ENCODE assay signal across 9 cellular contexts in genomic region chr1:234772345-234773147, GRCh38.
DNase-seq lines count a peak whose midpoint lies in the region; ATAC-seq, FAIRE-seq and TF ChIP-seq lines count a peak whose summit lies in the region.
"Had no signal": no experiment of that assay in that cellular context is flagged by ENCODE, and none has a peak within 500 bp of the region (broad histone marks: within the 10 kb centered on the region; RNA-seq: fewer than 3 reads in every experiment).

No MANE protein-coding gene starts in this region.

- H4K8ac ChIP-seq in H9 (replicated peaks; ENCODE audit: insufficient read length, low read depth, low read length), result no peak overlapping the region

- 0 out of 2 replicates have a peak, but pooled peaks have one; percentile 21 for TF ChIP-seq RAD21 in HepG2 (CRISPR knock-in tag; IDR thresholded peaks at IDR 0.05)

- H3K4me2 ChIP-seq in H9 (ENCODE audit: insufficient read depth, insufficient read length, low read length) (no peak overlapping the region), Loucy (ENCODE audit: low read depth, low read length, poor library complexity, severe bottlenecking) (peak overlapping the region; percentile 85), HepG2 (ENCODE audit: low read depth, low read length) (peak overlapping the region; percentile 30; the same call in 1 of the 2 replicates)

- CTCF ChIA-PET in HepG2 (lab: Yijun Ruan, JAX; ENCODE audit: low intra/inter-chr PET ratio, low total read pairs), result no interaction called here

- H3F3A ChIP-seq in Loucy (ENCODE audit: low read depth), result 0 out of 2 replicates have a peak, but pooled peaks cover 7% of the 10 kb centered on the region

- intact Hi-C loops in HepG2 (cut with micrococcal nuclease; ENCODE audit: unreplicated experiment), result loop anchor here (2.0 to 5.0 kb wide), 2 partner anchors 105 to 160 kb away; no protein-coding TSS in a partner anchor

- H3K56ac ChIP-seq in H9 (ENCODE audit: insufficient read length, low read depth, low read length), result no peak overlapping the region

- H3K27me3 ChIP-seq in H9 (ENCODE audit: insufficient read depth, low read length), result no peaks in the 10 kb centered on the region
- H3K27me3 ChIP-seq in Loucy (ENCODE audit: insufficient read depth, low read length, poor library complexity, severe bottlenecking), result peaks cover 8% of the 10 kb centered on the region
- H3K27me3 ChIP-seq in WERI-Rb-1 (ENCODE audit: insufficient read depth, low read depth, severe bottlenecking), result peaks cover 12% of the 10 kb centered on the region
- no peaks in the 10 kb centered on the region for H3K27me3 ChIP-seq in bronchial epithelial cell (ENCODE audit: control insufficient read depth, insufficient read depth, low read length)
- H3K27me3 ChIP-seq in HepG2 (ENCODE audit: control insufficient read depth in 1 of 2, insufficient read depth in 2 of 2, low read length in 2 of 2), result peaks cover 0 to 7% of the 10 kb centered on the region in 2 experiments; a peak in 2 of 5 replicates

- no peaks in the 10 kb centered on the region for H3K23me2 ChIP-seq in H9 (ENCODE audit: insufficient read length, low read depth, low read length, poor library complexity, severe bottlenecking)

- H4K91ac ChIP-seq in H9 (ENCODE audit: insufficient read length, low read depth, low read length), result no peak overlapping the region

- H3K36me3 ChIP-seq in Loucy (ENCODE audit: insufficient read depth, low read length), result no peaks in the 10 kb centered on the region
- H3K36me3 ChIP-seq in WERI-Rb-1, result no peaks in the 10 kb centered on the region
- H3K36me3 ChIP-seq in bronchial epithelial cell (ENCODE audit: control insufficient read depth, insufficient read depth, low read length), result no peaks in the 10 kb centered on the region
- no peaks in the 10 kb centered on the region for H3K36me3 ChIP-seq in HepG2 (replicated peaks in 1 of 2; ENCODE audit: control insufficient read depth in 1 of 2, insufficient read depth in 2 of 2, low read length in 2 of 2)

- BruUV-seq in HepG2 (replicated peaks; lab: Mats Ljungman, UMichigan), result no TSS peak

- no peak overlapping the region for H4K5ac ChIP-seq in H9 (ENCODE audit: insufficient read length, low read depth, low read length)

- no peak overlapping the region for H2BK5ac ChIP-seq in H9 (ENCODE audit: insufficient read length, low read length)

- no peaks in the 10 kb centered on the region; a peak in 1 of 7 replicates for H3K36me3 Mint-ChIP-seq in H9 (ENCODE audit: insufficient read depth in 1 of 3, low read depth in 3 of 3)

- H2AFZ ChIP-seq in H9 (ENCODE audit: low read length) (no peak overlapping the region), Loucy (ENCODE audit: low read length) (peak overlapping the region; percentile 17; the same call in 1 of the 2 replicates), HepG2 (ENCODE audit: low read length) (no peak overlapping the region)
- H2AFZ ChIP-seq: parathyroid adenoma had no signal

- H3K4me1 ChIP-seq in H9 (ENCODE audit: insufficient read depth, low read length) (peaks cover 3% of the 10 kb centered on the region), Loucy (ENCODE audit: insufficient read depth, low read length, poor library complexity, severe bottlenecking) (peaks cover 54% of the 10 kb centered on the region), HepG2 (ENCODE audit: insufficient read depth, low read length) (peaks cover 61% of the 10 kb centered on the region)
- H3K4me1 ChIP-seq: parathyroid adenoma had no signal

- H3K9me3 ChIP-seq in H9 (ENCODE audit: control insufficient read depth, low read depth, low read length) (no peaks in the 10 kb centered on the region), Loucy (ENCODE audit: insufficient read depth, low read depth, low read length) (no peaks in the 10 kb centered on the region), WERI-Rb-1 (ENCODE audit: severe bottlenecking) (peaks cover 4% of the 10 kb centered on the region), HepG2 (ENCODE audit: low read length) (no peaks in the 10 kb centered on the region)

- no peak overlapping the region for H3T11ph ChIP-seq in H9 (ENCODE audit: low read length)

- peak; percentile 25 to 87; a peak in 2 of 4 replicates for TF ChIP-seq EP300 in HepG2 (IDR thresholded peaks at IDR 0.05; ENCODE audit: low read depth in 2 of 2, low read length in 2 of 2)
- TF ChIP-seq EP300 in HepG2 (CRISPR knock-in tag; IDR thresholded peaks at IDR 0.05; ENCODE audit: borderline replicate concordance), result peak; percentile 93

- H3K79me2 ChIP-seq in H9 (ENCODE audit: insufficient read depth, low read length), result no peaks in the 10 kb centered on the region
- H3K79me2 ChIP-seq in Loucy (ENCODE audit: insufficient read depth, low read length), result no peaks in the 10 kb centered on the region
- H3K79me2 ChIP-seq in HepG2 (ENCODE audit: insufficient read depth, low read length), result no peaks in the 10 kb centered on the region
- H3K79me2 ChIP-seq: parathyroid adenoma had no signal

- H3K4me3 Mint-ChIP-seq in H9, result no peak overlapping the region

- H2BK120ac ChIP-seq in H9 (ENCODE audit: low read depth, low read length, poor library complexity, severe bottlenecking), result no peak overlapping the region

- no peak overlapping the region for H3K23ac ChIP-seq in H9 (ENCODE audit: insufficient read length, low read depth, low read length)

- no peak for TF ChIP-seq CTCF in H9 (conservative IDR thresholded peaks at IDR 0.05)
- no peak for TF ChIP-seq CTCF in Loucy (conservative IDR thresholded peaks at IDR 0.05; ENCODE audit: low read length)
- TF ChIP-seq CTCF in WERI-Rb-1 (IDR thresholded peaks at IDR 0.05; ENCODE audit: low read depth, low read length), result no peak
- no peak for TF ChIP-seq CTCF in bronchial epithelial cell (IDR thresholded peaks at IDR 0.05; ENCODE audit: insufficient read depth, low read length, severe bottlenecking)
- TF ChIP-seq CTCF in HepG2 (CRISPR knock-in tag; IDR thresholded peaks at IDR 0.05), result no peak

- H2BK15ac ChIP-seq in H9 (ENCODE audit: low read depth, low read length), result no peak overlapping the region

- no CpG with 5 or more reads among the region's 22 CpGs for whole genome bisulfite sequencing in H9 (ENCODE audit: extremely low coverage, insufficient read length, low lambda C conversion rate)
- WGBS in HepG2 (ENCODE audit: low lambda C conversion rate), result 37% methylated on average over 22 of the region's 22 CpGs

- peaks cover 3 to 4% of the 10 kb centered on the region in 2 experiments; a peak in 2 of 5 replicates for H3K9me3 Mint-ChIP-seq in H9

- H2AK5ac ChIP-seq in H9 (ENCODE audit: insufficient read length, low read length), result no peak overlapping the region

- peaks cover 13% of the 10 kb centered on the region for H3K27me3 Mint-ChIP-seq in H9 (ENCODE audit: low read depth)

- POLR2A ChIA-PET in HepG2 (lab: Yijun Ruan, JAX), result interaction anchor here (0.6 to 9.3 kb wide), 8 partner anchors 47 to 298 kb away, joined by 3 to 97 read pairs (median 5); no protein-coding TSS in a partner anchor

- H3K18ac ChIP-seq in H9 (ENCODE audit: insufficient read length, low read depth, low read length), result peak overlapping the region; percentile 24

- no peaks in the 10 kb centered on the region for H4K20me1 ChIP-seq in H9 (ENCODE audit: control insufficient read depth, insufficient read depth, insufficient read length)
- H4K20me1 ChIP-seq in Loucy (ENCODE audit: insufficient read depth, low read length, poor library complexity, severe bottlenecking), result no peaks in the 10 kb centered on the region
- H4K20me1 ChIP-seq in HepG2 (ENCODE audit: insufficient read depth, low read length), result no peaks in the 10 kb centered on the region

- FAIRE-seq in bronchial epithelial cell (lab: Jason Lieb, UNC) (no peak), HepG2 (lab: Jason Lieb, UNC) (no peak)

- in situ Hi-C loops in HepG2 (cut with HindIII; ENCODE audit: extremely low pct_ligation_motif_present, low pct_unique_long_range_greater_than_20kb), result loop anchor here (5.0 kb wide), 1 partner anchor 70 kb away; no protein-coding TSS in a partner anchor

- no peak overlapping the region for H3K4ac ChIP-seq in H9 (ENCODE audit: low read depth, low read length)

- H3K27ac Mint-ChIP-seq in H9, result peak overlapping the region in 1 of 3 experiments; percentile 27; a peak in 2 of 7 replicates

- H2BK12ac ChIP-seq in H9 (ENCODE audit: insufficient read length, low read depth, low read length), result no peak overlapping the region

- H3K9me2 ChIP-seq in Loucy (replicated peaks; ENCODE audit: low read depth, low read length), result no peaks in the 10 kb centered on the region

- H3K9ac ChIP-seq in H9 (ENCODE audit: extremely low read depth, insufficient read length, low read length) (no peak overlapping the region), Loucy (ENCODE audit: low read depth, low read length, poor library complexity, severe bottlenecking) (peak overlapping the region; percentile 87), HepG2 (ENCODE audit: insufficient read depth, low read depth, low read length) (peak overlapping the region; percentile 60)
- H3K9ac ChIP-seq: parathyroid adenoma had no signal

- peak; percentile 66 for ATAC-seq in HepG2

- peaks cover 21 to 29% of the 10 kb centered on the region in 2 experiments for H3K4me1 Mint-ChIP-seq in H9

- H3K27ac ChIP-seq in H9 (ENCODE audit: insufficient read length, low read depth, low read length), result no peak overlapping the region
- peak overlapping the region; percentile 28; the same call in 1 of the 2 replicates for H3K27ac ChIP-seq in WERI-Rb-1
- H3K27ac ChIP-seq in HepG2 (ENCODE audit: extremely low read length, insufficient read depth, low read length), result peak overlapping the region; percentile 73
- H3K27ac ChIP-seq: parathyroid adenoma had no signal

- no peak overlapping the region for H3K14ac ChIP-seq in H9 (ENCODE audit: insufficient read depth, low read length)

- 0 out of 4 replicates have a peak, but pooled peaks of 1 of the 2 experiments have one; percentile 28 for TF ChIP-seq POLR2A in HepG2 (IDR thresholded peaks at IDR 0.05; ENCODE audit: insufficient read depth in 1 of 2, low read depth in 2 of 2, low read length in 2 of 2)

- H3K79me1 ChIP-seq in H9 (ENCODE audit: insufficient read depth, low read depth, low read length, poor library complexity, severe bottlenecking), result no peaks in the 10 kb centered on the region

- peak; percentile 69 for DNase-seq in H9
- peak; percentile 73 for DNase-seq in WERI-Rb-1
- DNase-seq in bronchial epithelial cell (ENCODE audit: low read depth), result peak; percentile 99
- peak; percentile 93 for DNase-seq in HepG2 (ENCODE audit: low spot score)
- DNase-seq in stimulated activated CD4-positive, alpha-beta T cell treated with anti-CD3 and anti-CD28 coated beads, TNF-alpha, amount 100 ng/mL, for 4 hours (ENCODE audit: low read depth in 3 of 3), result peak; percentile 56 to 82 (median 72)
- no peak for DNase-seq in NCI-H2196 treated with DMSO at 0.1 percent for 48 hours (lab: John Stamatoyannopoulos, UW; ENCODE audit: unreplicated experiment)

- no peak overlapping the region for H2BK20ac ChIP-seq in H9 (ENCODE audit: low read depth, low read length, poor library complexity, severe bottlenecking)

- H3K4me3 ChIP-seq in GM08714 (ENCODE audit: low read length), result peak overlapping the region; percentile 21; the same call in 1 of the 2 replicates
- H3K4me3 ChIP-seq in Loucy (ENCODE audit: low read length, poor library complexity, severe bottlenecking), result peak overlapping the region; percentile 53
- H3K4me3 ChIP-seq in WERI-Rb-1 (ENCODE audit: low read depth, low read length), result no peak overlapping the region
- H3K4me3 ChIP-seq in bronchial epithelial cell (ENCODE audit: low read depth, low read length), result no peak overlapping the region
- no peak overlapping the region for H3K4me3 ChIP-seq in HepG2 (replicated peaks in 1 of 3; ENCODE audit: insufficient read depth in 1 of 3, low read depth in 2 of 3, low read length in 3 of 3)

Comparison
In these comparisons a context has a peak if more than half of its experiments do, and no peak if none do; other contexts are left out.
1. H3K4me3 ChIP-seq: peak in GM08714 (single experiment) and Loucy (single experiment); none in WERI-Rb-1 (single experiment), bronchial epithelial cell (single experiment) and HepG2 (0 of 3).